In the genomic region with DNA sequence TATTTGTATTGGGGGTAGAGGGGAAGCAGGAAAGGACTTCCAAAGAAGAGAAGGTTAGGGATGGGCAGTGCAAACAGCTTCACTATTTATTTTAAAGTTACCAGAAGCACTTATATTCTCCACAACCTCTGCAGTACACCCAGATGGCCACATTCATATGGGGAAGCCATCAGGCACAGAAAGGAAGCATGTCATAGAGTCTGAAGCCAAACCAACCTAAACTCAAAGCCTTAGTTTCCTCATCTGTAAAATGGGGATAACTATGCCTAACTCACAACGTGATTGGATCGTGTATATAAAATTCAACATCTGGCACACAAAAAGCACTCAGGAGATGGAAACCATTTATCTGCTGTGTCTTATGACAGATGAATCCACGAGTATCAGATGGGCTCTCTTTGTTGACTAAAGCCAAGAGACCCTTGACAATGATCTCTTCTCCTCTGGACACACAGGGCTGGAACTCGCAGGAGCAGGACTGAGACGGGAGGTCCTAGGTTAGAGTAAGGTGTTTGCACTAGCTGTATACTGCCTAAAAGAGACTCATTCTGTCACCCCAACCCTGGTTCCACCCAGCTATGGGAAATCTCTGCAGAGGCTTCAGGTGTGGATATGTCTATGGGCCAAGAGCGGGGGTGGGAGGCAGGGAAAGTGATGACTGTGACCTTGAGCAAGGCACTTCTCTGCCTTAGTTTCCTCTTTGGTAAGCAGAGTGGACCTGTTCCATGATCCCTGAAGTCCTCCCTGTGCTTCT, we compare ENCODE assay signal across 9 cellular contexts. TPM values are rescaled to one million over a fixed set of nuclear protein-coding genes. Genes with fewer than 3 reads are reported as not detected.
DNase-seq lines count a peak whose midpoint lies in the region; ATAC-seq and TF ChIP-seq lines count a peak whose summit lies in the region.
"Had no signal": no experiment of that assay in that cellular context is flagged by ENCODE, and none has a peak within 500 bp of the region (broad histone marks: within the 10 kb centered on the region; RNA-seq: fewer than 3 reads in every experiment).

No MANE protein-coding gene starts in this region.

- peak overlapping the region; percentile 89 for H3K9ac ChIP-seq in PC-3 (ENCODE audit: low read length)

- no peaks in the 10 kb centered on the region for H3K9me3 ChIP-seq in PC-3 (ENCODE audit: low read length)
- H3K9me3 ChIP-seq: heart left ventricle had no signal

- no peaks in the 10 kb centered on the region for H3K36me3 ChIP-seq in PC-3 (ENCODE audit: low read depth, low read length)
- H3K36me3 ChIP-seq: heart left ventricle had no signal

- H3K27me3 ChIP-seq in PC-3 (ENCODE audit: low read length) = no peaks in the 10 kb centered on the region

- H3K79me2 ChIP-seq in PC-3 (ENCODE audit: low read length) = peaks cover 65% of the 10 kb centered on the region

- no peaks in the 10 kb centered on the region for H3F3A ChIP-seq in PC-3 (ENCODE audit: low read length, unreplicated experiment)

- H4K20me1 ChIP-seq in PC-3 (ENCODE audit: low read length) = peaks cover 23% of the 10 kb centered on the region

- ATAC-seq in GM18907 (IDR thresholded peaks at IDR 0.05; ENCODE audit: unreplicated experiment) (peak; percentile 39), PC-3 (peak; percentile 45), HG02798 (IDR thresholded peaks at IDR 0.05; ENCODE audit: poor library complexity, unreplicated experiment) (no peak), HG03196 (IDR thresholded peaks at IDR 0.05; ENCODE audit: unreplicated experiment) (no peak), HG03432 (IDR thresholded peaks at IDR 0.05; ENCODE audit: unreplicated experiment) (no peak), GM19324 (IDR thresholded peaks at IDR 0.05; ENCODE audit: low FRiP score, unreplicated experiment) (no peak)
- ATAC-seq: heart left ventricle had no signal

- H3K4me1 ChIP-seq in PC-3 (ENCODE audit: insufficient read depth, low read length) = peaks cover 22% of the 10 kb centered on the region

- POLR2A ChIA-PET in AG04449 (lab: Yijun Ruan, JAX) (no interaction called here), PC-3 (lab: Charles Lee; ENCODE audit: unreplicated experiment) (interaction anchor here (0.5 to 0.9 kb wide), 3 partner anchors 11 to 88 kb away, joined by 3 to 5 read pairs (median 4); no protein-coding TSS in a partner anchor)

- peak overlapping the region; percentile 88 for H3K4me2 ChIP-seq in PC-3 (ENCODE audit: low read length)

- no peaks in the 10 kb centered on the region for H3K9me2 ChIP-seq in PC-3 (replicated peaks; ENCODE audit: low read length)

- no peak overlapping the region for H2AFZ ChIP-seq in PC-3 (ENCODE audit: low read length)

- DNase-seq in AG04449 (ENCODE audit: low read depth, low spot score) = no peak
- DNase-seq in PC-3 = peak; percentile 57
- peak; percentile 22 for DNase-seq in germinal center (ENCODE audit: low spot score)
- DNase-seq: heart left ventricle had no signal

- CTCF ChIA-PET in AG04449 (lab: Yijun Ruan, JAX) = interaction anchor here (0.9 to 2.4 kb wide), 9 partner anchors 9 to 96 kb away, joined by 3 to 17 read pairs (median 3); no protein-coding TSS in a partner anchor
- CTCF ChIA-PET in PC-3 (lab: Charles Lee) = interaction anchor here (0.6 to 2.0 kb wide), 3 partner anchors 45 to 93 kb away, joined by 3 to 8 read pairs (median 5); no protein-coding TSS in a partner anchor

- TF ChIP-seq CTCF in AG04449 (IDR thresholded peaks at IDR 0.05; ENCODE audit: insufficient read depth, low read length, missing control alignments) (no peak), PC-3 (conservative IDR thresholded peaks at IDR 0.05; ENCODE audit: low read depth, low read length) (no peak; the same call in 1 of the 2 replicates)

- intact Hi-C loops in PC-3 (cut with micrococcal nuclease) = loop anchor here (1.0 to 2.0 kb wide), 3 partner anchors 21 to 88 kb away; no protein-coding TSS in a partner anchor

- 0 out of 2 replicates have a peak overlapping the region, but pooled peaks have one; percentile 4 for H3K27ac ChIP-seq in PC-3 (ENCODE audit: low read length)
- H3K27ac ChIP-seq: heart left ventricle had no signal

- TSS peak; percentile 66 for BruUV-seq in PC-3 (replicated peaks; lab: Mats Ljungman, UMichigan)

- H3K4me3 ChIP-seq in AG04449 (ENCODE audit: low read depth, low read length) (peak overlapping the region; percentile 66), PC-3 (ENCODE audit: low read length) (peak overlapping the region; percentile 90)

RNA-seq across cellular contexts. Expression of gene KIAA1549, which starts 1.8 kb away (rescaled TPM):
- 7.5 and 8.2 TPM in 2 replicates for total RNA-seq in PC-3 (2014; rRNA removed)

RNA-seq across cellular contexts. Expression of gene ZC3HAV1L, which starts 56.4 kb away (rescaled TPM):
- total RNA-seq in PC-3 (2014; rRNA removed) = 8.2 and 8.7 TPM in 2 replicates

Comparison
In these comparisons a context has a peak if more than half of its experiments do, and no peak if none do; other contexts are left out.
1. ATAC-seq: peak in GM18907 (single experiment) and PC-3 (single experiment); none in HG02798 (single experiment), HG03196 (single experiment), HG03432 (single experiment) and GM19324 (single experiment).